ENCODE assay signal across 10 cellular contexts in the genomic region with DNA sequence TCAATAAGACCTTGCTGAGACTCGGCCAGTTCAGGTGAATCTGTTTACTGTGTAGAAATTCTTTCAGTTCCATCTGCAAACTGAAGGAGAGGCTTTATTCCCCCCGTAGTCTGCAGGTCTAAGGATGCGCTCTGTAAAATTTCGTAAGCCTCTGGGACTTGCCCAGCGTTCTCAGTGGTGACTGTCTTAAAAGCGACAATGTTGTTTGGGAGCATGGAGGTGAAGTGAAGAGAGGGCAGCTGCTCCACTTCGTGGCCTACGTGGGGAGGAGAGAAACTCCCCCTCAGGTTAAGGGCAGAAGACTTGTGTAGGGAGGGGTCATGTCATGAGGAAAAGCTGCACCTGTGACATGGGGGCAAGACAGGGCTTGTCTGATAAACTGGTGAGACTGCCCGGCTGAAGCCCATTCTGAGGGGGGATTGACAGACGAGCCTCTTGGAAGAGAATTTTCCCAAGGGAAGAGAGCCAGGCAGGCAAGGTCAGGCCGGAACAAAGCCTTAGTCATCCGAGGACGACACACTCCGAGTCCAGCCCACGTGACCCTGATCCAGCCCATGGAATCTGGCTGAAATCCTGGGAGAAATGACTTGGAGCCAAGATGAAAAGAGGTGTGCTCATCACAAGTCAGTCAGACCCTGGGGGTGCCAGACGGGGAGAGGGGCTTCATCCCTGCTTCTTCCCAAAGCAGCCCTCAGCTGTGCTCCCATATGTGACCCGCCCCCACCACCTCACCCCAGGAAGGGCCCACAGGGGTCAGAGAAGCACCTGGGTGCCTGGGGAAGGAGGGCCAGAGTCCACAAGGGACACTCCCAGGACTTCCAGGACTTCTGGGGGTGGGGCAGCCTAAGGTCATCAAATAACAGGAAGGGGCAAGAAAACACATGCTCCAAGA.
DNase-seq lines count a peak whose midpoint lies in the region; ATAC-seq, FAIRE-seq and TF ChIP-seq lines count a peak whose summit lies in the region.
"Had no signal": no experiment of that assay in that cellular context is flagged by ENCODE, and none has a peak within 500 bp of the region (broad histone marks: within the 10 kb centered on the region; RNA-seq: fewer than 3 reads in every experiment).

No MANE protein-coding gene starts in this region.

- no peaks in the 10 kb centered on the region for H3K9me3 ChIP-seq in right atrium auricular region
- no peaks in the 10 kb centered on the region for H3K9me3 ChIP-seq in colonic mucosa

- DNase-seq in Right ventricle myocardium inferior (ENCODE audit: missing footprints) (no peak), right atrium auricular region (ENCODE audit: low spot score) (no peak), colonic mucosa (peak; percentile 25), left colon (no peak), urothelium cell line (ENCODE audit: low spot score) (peak; percentile 85), MV-4-11 (lab: John Stamatoyannopoulos, UW) (no peak), T-helper 2 cell (no peak)
- DNase-seq: KBM-7 had no signal

- H3K4me1 ChIP-seq in right atrium auricular region (peaks cover 0 to 26% of the 10 kb centered on the region in 2 donors), colonic mucosa (no peaks in the 10 kb centered on the region)

- H3K36me3 ChIP-seq in right atrium auricular region (no peaks in the 10 kb centered on the region), colonic mucosa (no peaks in the 10 kb centered on the region)

- H3K9ac ChIP-seq in colonic mucosa (ENCODE audit: low read depth in 2 of 2, low read length in 2 of 2), result no peak overlapping the region

- ATAC-seq in Right ventricle myocardium inferior (peak; percentile 60), left colon (peak; percentile 71), HG03095 (IDR thresholded peaks at IDR 0.05; ENCODE audit: unreplicated experiment) (no peak)

- H3K27ac ChIP-seq in right atrium auricular region (peak overlapping the region in 1 of 2 donors; percentile 35), colonic mucosa (no peak overlapping the region)

- H3K27me3 ChIP-seq in right atrium auricular region, result no peaks in the 10 kb centered on the region
- H3K27me3 ChIP-seq in colonic mucosa, result no peaks in the 10 kb centered on the region

- FAIRE-seq in urothelium cell line (lab: Jason Lieb, UNC), result peak; percentile 84
- FAIRE-seq: A204.1 had no signal

- H3K4me3 ChIP-seq in right atrium auricular region (no peak overlapping the region), colonic mucosa (no peak overlapping the region)

- TF ChIP-seq CTCF in right atrium auricular region (IDR thresholded peaks at IDR 0.05) (no peak), colonic mucosa (IDR thresholded peaks at IDR 0.05) (no peak)

- intact Hi-C loops in Right ventricle myocardium inferior (cut with DNase I), result no loop called here
- intact Hi-C loops in colonic mucosa (cut with DNase I), result no loop called here
- intact Hi-C loops in left colon (cut with DNase I, micrococcal nuclease), result no loop called here

Comparison
In these comparisons a context has a peak if more than half of its experiments do, and no peak if none do; other contexts are left out.
1. DNase-seq: peak in colonic mucosa (single experiment) and urothelium cell line (single experiment); none in Right ventricle myocardium inferior (single experiment), right atrium auricular region (single experiment), left colon (0 of 2), MV-4-11 (single experiment) and T-helper 2 cell (0 of 5).